18 cellular contexts compared by ENCODE assay signal in genomic region chr3:24433838-24434591, GRCh38.
"Had no signal": no experiment of that assay in that cellular context is flagged by ENCODE, and none has a peak within 500 bp of the region (broad histone marks: within the 10 kb centered on the region; RNA-seq: fewer than 3 reads in every experiment).

No MANE protein-coding gene starts in this region.

- DNase-seq: activated CD4-positive, alpha-beta T cell treated with anti-CD3 and anti-CD28 coated beads for 1 hour; activated gamma-delta T cell treated with Interleukin-2 at 50 U/mL for 16 hours; activated T-cell treated with anti-CD3 and anti-CD28 coated beads, Interleukin-2, amount 50 U/mL, for 1 hour; central memory CD4-positive, alpha-beta T cell; dorsolateral prefrontal cortex; effector memory CD8-positive, alpha-beta T cell; esophagus squamous epithelium; lower lobe of right lung; mesendoderm; naive thymus-derived CD4-positive, alpha-beta T cell; retina; stimulated activated CD4-positive, alpha-beta T cell treated with anti-CD3 and anti-CD28 coated beads, Interleukin-12 subunit alpha, Interleukin-12 subunit beta, amount 100 ng/mL, for 4 hours; substantia nigra; T-helper 1 cell had no signal

- ATAC-seq: effector memory CD8-positive, alpha-beta T cell; gastroesophageal sphincter; lower lobe of right lung; naive thymus-derived CD4-positive, alpha-beta T cell had no signal

- H3K36me3 ChIP-seq: esophagus squamous epithelium, gastroesophageal sphincter, lower lobe of right lung, tibial nerve had no signal

- H3K27ac ChIP-seq: esophagus squamous epithelium, gastroesophageal sphincter, lower lobe of right lung, tibial nerve had no signal

- H3K4me3 ChIP-seq: dorsolateral prefrontal cortex, esophagus squamous epithelium, gastroesophageal sphincter, lower lobe of right lung, tibial nerve had no signal

- FAIRE-seq: endothelial cell of umbilical vein, TTC549 had no signal

- H3K4me1 ChIP-seq: esophagus squamous epithelium, lower lobe of right lung, tibial nerve had no signal

- H3K9me3 ChIP-seq: esophagus squamous epithelium, gastroesophageal sphincter, lower lobe of right lung, tibial nerve had no signal

- H3K27me3 ChIP-seq: dorsolateral prefrontal cortex, esophagus squamous epithelium, gastroesophageal sphincter, tibial nerve had no signal
